1 cellular context compared by ENCODE assay signal in the genomic region with DNA sequence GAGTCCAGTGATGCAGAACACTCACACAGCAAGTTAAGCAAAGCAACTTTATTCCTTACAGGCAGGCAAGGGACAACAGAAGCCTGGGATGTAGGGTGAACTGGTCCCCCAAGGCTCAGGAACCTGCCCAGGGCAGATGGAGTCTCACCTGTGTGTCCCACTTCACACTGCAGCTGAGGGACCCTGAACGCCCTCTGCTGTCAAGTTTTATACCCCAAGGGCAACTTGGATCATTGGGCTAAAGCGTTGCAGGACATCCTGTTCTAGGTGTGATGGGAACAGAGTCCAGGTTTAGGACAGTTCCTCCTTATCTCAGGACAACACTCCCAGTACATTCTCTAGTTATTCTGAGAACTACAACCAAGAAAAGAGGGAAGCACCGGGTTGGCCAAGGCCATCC.
TF ChIP-seq lines count a peak whose summit lies in the region.

No MANE protein-coding gene starts in this region.

TF ChIP-seq in H1, 55 proteins besides CTCF, POLR2A, EP300 and RAD21 (continued from another document):
- TF ChIP-seq SIN3A (conservative IDR thresholded peaks at IDR 0.05 in 1 of 2, IDR thresholded peaks at IDR 0.05 in 1 of 2; ENCODE audit: low read depth in 1 of 2, low read length in 2 of 2) (no peak), ASH2L (IDR thresholded peaks at IDR 0.05; ENCODE audit: low read length) (no peak), TAF1 (IDR thresholded peaks at IDR 0.05; ENCODE audit: low read depth, low read length) (no peak), ZNF274 (IDR thresholded peaks at IDR 0.05; ENCODE audit: borderline replicate concordance, extremely low read depth, low read length) (no peak), JUN (IDR thresholded peaks at IDR 0.05; ENCODE audit: low read depth, low read length) (no peak), BACH1 (IDR thresholded peaks at IDR 0.05; ENCODE audit: low read length) (no peak), SP1 (IDR thresholded peaks at IDR 0.05; ENCODE audit: low read depth, low read length) (no peak), POLR2AphosphoS5 (IDR thresholded peaks at IDR 0.05; ENCODE audit: low read depth, low read length) (no peak), CBX8 (IDR thresholded peaks at IDR 0.05; ENCODE audit: borderline replicate concordance, low read depth, low read length) (no peak), JUND (IDR thresholded peaks at IDR 0.05; ENCODE audit: low read length) (no peak), RNF2 (IDR thresholded peaks at IDR 0.05; ENCODE audit: borderline replicate concordance, low read depth, low read length, missing control alignments, poor library complexity, severe bottlenecking) (no peak), TCF12 (IDR thresholded peaks at IDR 0.05; ENCODE audit: low read depth, low read length) (no peak), ATF3 (IDR thresholded peaks at IDR 0.05; ENCODE audit: insufficient read depth, low read depth, low read length) (no peak), SRF (IDR thresholded peaks at IDR 0.05; ENCODE audit: low read depth, low read length) (no peak)
- TF ChIP-seq, protein P1, sequence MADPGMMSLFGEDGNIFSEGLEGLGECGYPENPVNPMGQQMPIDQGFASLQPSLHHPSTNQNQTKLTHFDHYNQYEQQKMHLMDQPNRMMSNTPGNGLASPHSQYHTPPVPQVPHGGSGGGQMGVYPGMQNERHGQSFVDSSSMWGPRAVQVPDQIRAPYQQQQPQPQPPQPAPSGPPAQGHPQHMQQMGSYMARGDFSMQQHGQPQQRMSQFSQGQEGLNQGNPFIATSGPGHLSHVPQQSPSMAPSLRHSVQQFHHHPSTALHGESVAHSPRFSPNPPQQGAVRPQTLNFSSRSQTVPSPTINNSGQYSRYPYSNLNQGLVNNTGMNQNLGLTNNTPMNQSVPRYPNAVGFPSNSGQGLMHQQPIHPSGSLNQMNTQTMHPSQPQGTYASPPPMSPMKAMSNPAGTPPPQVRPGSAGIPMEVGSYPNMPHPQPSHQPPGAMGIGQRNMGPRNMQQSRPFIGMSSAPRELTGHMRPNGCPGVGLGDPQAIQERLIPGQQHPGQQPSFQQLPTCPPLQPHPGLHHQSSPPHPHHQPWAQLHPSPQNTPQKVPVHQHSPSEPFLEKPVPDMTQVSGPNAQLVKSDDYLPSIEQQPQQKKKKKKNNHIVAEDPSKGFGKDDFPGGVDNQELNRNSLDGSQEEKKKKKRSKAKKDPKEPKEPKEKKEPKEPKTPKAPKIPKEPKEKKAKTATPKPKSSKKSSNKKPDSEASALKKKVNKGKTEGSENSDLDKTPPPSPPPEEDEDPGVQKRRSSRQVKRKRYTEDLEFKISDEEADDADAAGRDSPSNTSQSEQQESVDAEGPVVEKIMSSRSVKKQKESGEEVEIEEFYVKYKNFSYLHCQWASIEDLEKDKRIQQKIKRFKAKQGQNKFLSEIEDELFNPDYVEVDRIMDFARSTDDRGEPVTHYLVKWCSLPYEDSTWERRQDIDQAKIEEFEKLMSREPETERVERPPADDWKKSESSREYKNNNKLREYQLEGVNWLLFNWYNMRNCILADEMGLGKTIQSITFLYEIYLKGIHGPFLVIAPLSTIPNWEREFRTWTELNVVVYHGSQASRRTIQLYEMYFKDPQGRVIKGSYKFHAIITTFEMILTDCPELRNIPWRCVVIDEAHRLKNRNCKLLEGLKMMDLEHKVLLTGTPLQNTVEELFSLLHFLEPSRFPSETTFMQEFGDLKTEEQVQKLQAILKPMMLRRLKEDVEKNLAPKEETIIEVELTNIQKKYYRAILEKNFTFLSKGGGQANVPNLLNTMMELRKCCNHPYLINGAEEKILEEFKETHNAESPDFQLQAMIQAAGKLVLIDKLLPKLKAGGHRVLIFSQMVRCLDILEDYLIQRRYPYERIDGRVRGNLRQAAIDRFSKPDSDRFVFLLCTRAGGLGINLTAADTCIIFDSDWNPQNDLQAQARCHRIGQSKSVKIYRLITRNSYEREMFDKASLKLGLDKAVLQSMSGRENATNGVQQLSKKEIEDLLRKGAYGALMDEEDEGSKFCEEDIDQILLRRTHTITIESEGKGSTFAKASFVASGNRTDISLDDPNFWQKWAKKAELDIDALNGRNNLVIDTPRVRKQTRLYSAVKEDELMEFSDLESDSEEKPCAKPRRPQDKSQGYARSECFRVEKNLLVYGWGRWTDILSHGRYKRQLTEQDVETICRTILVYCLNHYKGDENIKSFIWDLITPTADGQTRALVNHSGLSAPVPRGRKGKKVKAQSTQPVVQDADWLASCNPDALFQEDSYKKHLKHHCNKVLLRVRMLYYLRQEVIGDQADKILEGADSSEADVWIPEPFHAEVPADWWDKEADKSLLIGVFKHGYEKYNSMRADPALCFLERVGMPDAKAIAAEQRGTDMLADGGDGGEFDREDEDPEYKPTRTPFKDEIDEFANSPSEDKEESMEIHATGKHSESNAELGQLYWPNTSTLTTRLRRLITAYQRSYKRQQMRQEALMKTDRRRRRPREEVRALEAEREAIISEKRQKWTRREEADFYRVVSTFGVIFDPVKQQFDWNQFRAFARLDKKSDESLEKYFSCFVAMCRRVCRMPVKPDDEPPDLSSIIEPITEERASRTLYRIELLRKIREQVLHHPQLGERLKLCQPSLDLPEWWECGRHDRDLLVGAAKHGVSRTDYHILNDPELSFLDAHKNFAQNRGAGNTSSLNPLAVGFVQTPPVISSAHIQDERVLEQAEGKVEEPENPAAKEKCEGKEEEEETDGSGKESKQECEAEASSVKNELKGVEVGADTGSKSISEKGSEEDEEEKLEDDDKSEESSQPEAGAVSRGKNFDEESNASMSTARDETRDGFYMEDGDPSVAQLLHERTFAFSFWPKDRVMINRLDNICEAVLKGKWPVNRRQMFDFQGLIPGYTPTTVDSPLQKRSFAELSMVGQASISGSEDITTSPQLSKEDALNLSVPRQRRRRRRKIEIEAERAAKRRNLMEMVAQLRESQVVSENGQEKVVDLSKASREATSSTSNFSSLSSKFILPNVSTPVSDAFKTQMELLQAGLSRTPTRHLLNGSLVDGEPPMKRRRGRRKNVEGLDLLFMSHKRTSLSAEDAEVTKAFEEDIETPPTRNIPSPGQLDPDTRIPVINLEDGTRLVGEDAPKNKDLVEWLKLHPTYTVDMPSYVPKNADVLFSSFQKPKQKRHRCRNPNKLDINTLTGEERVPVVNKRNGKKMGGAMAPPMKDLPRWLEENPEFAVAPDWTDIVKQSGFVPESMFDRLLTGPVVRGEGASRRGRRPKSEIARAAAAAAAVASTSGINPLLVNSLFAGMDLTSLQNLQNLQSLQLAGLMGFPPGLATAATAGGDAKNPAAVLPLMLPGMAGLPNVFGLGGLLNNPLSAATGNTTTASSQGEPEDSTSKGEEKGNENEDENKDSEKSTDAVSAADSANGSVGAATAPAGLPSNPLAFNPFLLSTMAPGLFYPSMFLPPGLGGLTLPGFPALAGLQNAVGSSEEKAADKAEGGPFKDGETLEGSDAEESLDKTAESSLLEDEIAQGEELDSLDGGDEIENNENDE (IDR thresholded peaks at IDR 0.05; ENCODE audit: insufficient replicate concordance, low read length), result no peak
- TF ChIP-seq, protein P2, sequence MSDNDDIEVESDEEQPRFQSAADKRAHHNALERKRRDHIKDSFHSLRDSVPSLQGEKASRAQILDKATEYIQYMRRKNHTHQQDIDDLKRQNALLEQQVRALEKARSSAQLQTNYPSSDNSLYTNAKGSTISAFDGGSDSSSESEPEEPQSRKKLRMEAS (IDR thresholded peaks at IDR 0.05), result no peak
